In genomic region chr1:240501115-240501514, GRCh38 we compare ENCODE assay signal across 34 cellular contexts.
DNase-seq lines count a peak whose midpoint lies in the region; ATAC-seq, FAIRE-seq and TF ChIP-seq lines count a peak whose summit lies in the region.
"Had no signal": no experiment of that assay in that cellular context is flagged by ENCODE, and none has a peak within 500 bp of the region (broad histone marks: within the 10 kb centered on the region; RNA-seq: fewer than 3 reads in every experiment).

No MANE protein-coding gene starts in this region.

- POLR2A ChIA-PET in PC-3 (lab: Charles Lee; ENCODE audit: unreplicated experiment), result no interaction called here

- no peak for TF ChIP-seq CTCF in PC-3 (conservative IDR thresholded peaks at IDR 0.05; ENCODE audit: low read depth, low read length)
- TF ChIP-seq CTCF in fibroblast of mammary gland (conservative IDR thresholded peaks at IDR 0.05; ENCODE audit: control insufficient read depth, insufficient read depth, low read depth, low read length), result no peak

- no peaks in the 10 kb centered on the region for H4K20me1 ChIP-seq in PC-3 (ENCODE audit: low read length)

- no peaks in the 10 kb centered on the region for H3K79me2 ChIP-seq in PC-3 (ENCODE audit: low read length)

- peaks cover under 1% of the 10 kb centered on the region; the same call in 1 of the 2 replicates for H3K27me3 ChIP-seq in PC-3 (ENCODE audit: low read length)
- H3K27me3 ChIP-seq: body of pancreas, esophagus squamous epithelium, pancreas, Peyer's patch, transverse colon had no signal

- no peak overlapping the region for H3K9ac ChIP-seq in PC-3 (ENCODE audit: low read length)

- H3K27ac ChIP-seq in PC-3 (ENCODE audit: low read length), result no peak overlapping the region
- H3K27ac ChIP-seq: body of pancreas, C4-2B, lower lobe of right lung, pancreas, Peyer's patch, transverse colon, WERI-Rb-1 had no signal

- H3K4me2 ChIP-seq in PC-3 (ENCODE audit: low read length), result no peak overlapping the region; the same call in 1 of the 2 replicates
- H3K4me2 ChIP-seq: smooth muscle cell had no signal

- CTCF ChIA-PET in PC-3 (lab: Charles Lee), result no interaction called here

- intact Hi-C loops in PC-3 (cut with micrococcal nuclease), result no loop called here
- intact Hi-C loops in Right ventricle myocardium superior (cut with DNase I), result no loop called here

- no peak overlapping the region for H2AFZ ChIP-seq in PC-3 (ENCODE audit: low read length)

- H3K36me3 ChIP-seq in PC-3 (ENCODE audit: low read depth, low read length), result no peaks in the 10 kb centered on the region
- H3K36me3 ChIP-seq: esophagus squamous epithelium, lower lobe of right lung, pancreas, Peyer's patch, transverse colon, WERI-Rb-1 had no signal

- FAIRE-seq in urothelium cell line (lab: Jason Lieb, UNC), result no peak
- FAIRE-seq: GM12878, H1, pancreas had no signal

- DNase-seq in ELR (ENCODE audit: low read depth), result peak; percentile 69
- DNase-seq in PC-3, result peak; percentile 46
- DNase-seq in fibroblast of mammary gland (ENCODE audit: low read depth), result peak; percentile 46
- DNase-seq in urothelium cell line (ENCODE audit: low spot score), result peak; percentile 45
- no peak for DNase-seq in SKM-1 treated with dmso at 0.1 percent for 144 hours (lab: John Stamatoyannopoulos, UW; ENCODE audit: unreplicated experiment)
- no peak for DNase-seq in Right ventricle myocardium superior
- DNase-seq: activated CD4-positive, alpha-beta T cell treated with anti-CD3 and anti-CD28 coated beads, Interleukin-2, amount 10 ng/mL, durations not matched to agents 24 days and 14 days; activated gamma-delta T cell treated with Interleukin-2 at 50 U/mL for 16 hours; activated T-cell treated with anti-CD3 and anti-CD28 coated beads, Interleukin-2, amount 50 U/mL, for 24 hours; body of pancreas; dermis blood vessel endothelial cell; DMS79 treated with DMSO at 0.1 percent for 48 hours; esophagus squamous epithelium; glutamatergic neuron; islet precursor cell; KBM-7; lower lobe of right lung; MM.1S; mucosa of descending colon; NCI-H2029 treated with DMSO at 0.1 percent for 48 hours; NCI-H2227 treated with DMSO at 0.1 percent for 48 hours; NCI-H69; pancreas; Peyer's patch; retina; stimulated activated CD4-positive, alpha-beta T cell treated with anti-CD3 and anti-CD28 coated beads, Interleukin-1b, Interleukin-23, amount 100 ng/mL, for 48 hours; stimulated activated CD8-positive, alpha-beta memory T cell treated with anti-CD3 and anti-CD28 coated beads, Interleukin-4, amount 100 ng/mL, for 48 hours; transverse colon; WERI-Rb-1 had no signal

- H3K9me3 ChIP-seq in PC-3 (ENCODE audit: low read length), result no peaks in the 10 kb centered on the region
- H3K9me3 ChIP-seq: body of pancreas, esophagus squamous epithelium, lower lobe of right lung, mucosa of descending colon, pancreas, Peyer's patch, transverse colon had no signal

- BruUV-seq in PC-3 (replicated peaks; lab: Mats Ljungman, UMichigan), result no TSS peak

- H3K4me3 ChIP-seq in PC-3 (ENCODE audit: low read length), result no peak overlapping the region
- no peak overlapping the region for H3K4me3 ChIP-seq in fibroblast of mammary gland (ENCODE audit: control insufficient read depth, low read depth, low read length)
- H3K4me3 ChIP-seq: body of pancreas, esophagus squamous epithelium, GM12878, lower lobe of right lung, mucosa of descending colon, pancreas, Peyer's patch, smooth muscle cell, transverse colon had no signal

- ATAC-seq in PC-3, result no peak
- ATAC-seq in HG02884 (IDR thresholded peaks at IDR 0.05; ENCODE audit: unreplicated experiment), result no peak
- no peak for ATAC-seq in Right ventricle myocardium superior (ENCODE audit: poor library complexity)
- ATAC-seq: body of pancreas, GM12878, lower lobe of right lung, mucosa of descending colon, pancreas had no signal

- H3K9me2 ChIP-seq in PC-3 (replicated peaks; ENCODE audit: low read length), result no peaks in the 10 kb centered on the region

- H3K4me1 ChIP-seq in PC-3 (ENCODE audit: insufficient read depth, low read length), result peaks cover 14% of the 10 kb centered on the region
- H3K4me1 ChIP-seq: body of pancreas, esophagus squamous epithelium, lower lobe of right lung, pancreas, Peyer's patch, transverse colon had no signal

- H3F3A ChIP-seq in PC-3 (ENCODE audit: low read length, unreplicated experiment), result no peaks in the 10 kb centered on the region

Comparison
In these comparisons a context has a peak if more than half of its experiments do, and no peak if none do; other contexts are left out.
1. DNase-seq: peak in ELR (single experiment), PC-3 (single experiment), fibroblast of mammary gland (single experiment) and urothelium cell line (single experiment); none in SKM-1 treated with dmso at 0.1 percent for 144 hours (single experiment) and Right ventricle myocardium superior (single experiment).